In genomic region chr5:125227333-125228075, GRCh38 we compare ENCODE assay signal across 8 cellular contexts.
A peak's percentile ranks its signal among the peaks of the same experiment; 100 is the strongest.
DNase-seq lines count a peak whose midpoint lies in the region; ATAC-seq, FAIRE-seq and TF ChIP-seq lines count a peak whose summit lies in the region.
"Had no signal": no experiment of that assay in that cellular context is flagged by ENCODE, and none has a peak within 500 bp of the region (broad histone marks: within the 10 kb centered on the region; RNA-seq: fewer than 3 reads in every experiment).

No MANE protein-coding gene starts in this region.

- no peak overlapping the region for H4K5ac ChIP-seq in H1 (ENCODE audit: insufficient read length, low read depth, low read length)

- no peaks in the 10 kb centered on the region for H3K4me1 Mint-ChIP-seq in activated T-cell treated with anti-CD3 and anti-CD28 coated beads, Interleukin-2, amount 50 U/mL, for 24 hours (ENCODE audit: low read depth)
- H3K4me1 Mint-ChIP-seq: activated CD4-positive, alpha-beta memory T cell treated with anti-CD3 and anti-CD28 coated beads, Interleukin-2, amount 10 ng/mL, durations not matched to agents 7 days and 5 days had no signal

- H2AK5ac ChIP-seq in H1 (ENCODE audit: low read depth, low read length), result no peak overlapping the region

- H3K9me3 ChIP-seq in H1 (ENCODE audit: insufficient read depth in 2 of 2, low read depth in 1 of 2, low read length in 1 of 2), result no peaks in the 10 kb centered on the region; a peak in 1 of 4 replicates

- H2BK5ac ChIP-seq in H1 (ENCODE audit: low read depth, low read length), result no peak overlapping the region

- POLR2A ChIA-PET in H1 (lab: Charles Lee; ENCODE audit: partially characterized antibody), result interaction anchor here (0.7 kb wide), 1 partner anchor 451 kb away, joined by 3 read pairs; no protein-coding TSS in a partner anchor

- FAIRE-seq in H1 (lab: Jason Lieb, UNC), result no peak

- no peak overlapping the region for H2AFZ ChIP-seq in H1 (ENCODE audit: low read length)

- H3K4me3 Mint-ChIP-seq in activated T-cell treated with anti-CD3 and anti-CD28 coated beads, Interleukin-2, amount 50 U/mL, for 24 hours, result no peak overlapping the region
- H3K4me3 Mint-ChIP-seq: activated CD4-positive, alpha-beta memory T cell treated with anti-CD3 and anti-CD28 coated beads, Interleukin-2, amount 10 ng/mL, durations not matched to agents 7 days and 5 days had no signal

- H3K27me3 Mint-ChIP-seq in activated T-cell treated with anti-CD3 and anti-CD28 coated beads, Interleukin-2, amount 50 U/mL, for 24 hours, result no peaks in the 10 kb centered on the region
- H3K27me3 Mint-ChIP-seq: activated CD4-positive, alpha-beta memory T cell treated with anti-CD3 and anti-CD28 coated beads, Interleukin-2, amount 10 ng/mL, durations not matched to agents 7 days and 5 days had no signal

- no peak overlapping the region for H3K18ac ChIP-seq in H1 (ENCODE audit: extremely low read depth, low read length)

- H3K27me3 ChIP-seq in H1 (replicated peaks in 1 of 4; ENCODE audit: control insufficient read depth in 3 of 4, extremely low read depth in 1 of 4, insufficient read depth in 3 of 4, low read length in 3 of 4), result no peaks in the 10 kb centered on the region

- no peak overlapping the region for H4K8ac ChIP-seq in H1 (ENCODE audit: extremely low read depth, insufficient read depth, low read length)

- H3K4me2 ChIP-seq in H1 (ENCODE audit: insufficient read depth in 1 of 2, low read depth in 2 of 2, low read length in 2 of 2), result no peak overlapping the region

- H3K4me3 ChIP-seq in H1 (ENCODE audit: extremely low read depth in 1 of 4, insufficient read depth in 2 of 4, low read depth in 3 of 4, low read length in 4 of 4), result no peak overlapping the region

- no peak overlapping the region for H2BK120ac ChIP-seq in H1 (replicated peaks; ENCODE audit: low read depth, low read length)

- no peaks in the 10 kb centered on the region for H3K36me3 Mint-ChIP-seq in activated T-cell treated with anti-CD3 and anti-CD28 coated beads, Interleukin-2, amount 50 U/mL, for 24 hours (ENCODE audit: low read depth)

- peak; percentile 53 to 70 (median 61) for TF ChIP-seq CTCF in H1 (IDR thresholded peaks at IDR 0.05; ENCODE audit: control extremely low read depth in 1 of 3, insufficient read depth in 1 of 3, low read depth in 1 of 3, low read length in 3 of 3)

- H3K14ac ChIP-seq in H1 (ENCODE audit: insufficient read length), result no peak overlapping the region

- no peaks in the 10 kb centered on the region for H3K79me1 ChIP-seq in H1 (ENCODE audit: low read depth, low read length)

- TF ChIP-seq POLR2A in H1 (IDR thresholded peaks at IDR 0.05; ENCODE audit: control extremely low read depth in 1 of 2, low read depth in 2 of 2, low read length in 2 of 2), result no peak

- no peaks in the 10 kb centered on the region for H3K36me3 ChIP-seq in H1 (ENCODE audit: control insufficient read depth in 2 of 4, insufficient read depth in 4 of 4, low read length in 3 of 4)

- H2BK20ac ChIP-seq in H1 (ENCODE audit: low read length), result 0 out of 2 replicates have a peak overlapping the region, but pooled peaks have one; percentile 56

- H3K27ac Mint-ChIP-seq in activated T-cell treated with anti-CD3 and anti-CD28 coated beads, Interleukin-2, amount 50 U/mL, for 24 hours, result no peak overlapping the region
- H3K27ac Mint-ChIP-seq: activated CD4-positive, alpha-beta memory T cell treated with anti-CD3 and anti-CD28 coated beads, Interleukin-2, amount 10 ng/mL, durations not matched to agents 7 days and 5 days had no signal

- H3K23ac ChIP-seq in H1 (ENCODE audit: insufficient read length), result no peak overlapping the region

- no peaks in the 10 kb centered on the region for H3K4me1 ChIP-seq in H1 (replicated peaks in 1 of 4; ENCODE audit: control insufficient read depth in 3 of 4, insufficient read depth in 4 of 4, low read length in 3 of 4)

- H3K9me3 Mint-ChIP-seq in activated T-cell treated with anti-CD3 and anti-CD28 coated beads, Interleukin-2, amount 50 U/mL, for 24 hours, result peaks cover 8% of the 10 kb centered on the region

- H3K4ac ChIP-seq in H1 (replicated peaks; ENCODE audit: insufficient read length, low read depth, low read length), result no peak overlapping the region

- no peak overlapping the region for H3K56ac ChIP-seq in H1 (replicated peaks; ENCODE audit: insufficient read length, low read depth, low read length)

- TF ChIP-seq RAD21 in H1 (IDR thresholded peaks at IDR 0.05 in 1 of 2, conservative IDR thresholded peaks at IDR 0.05 in 1 of 2; ENCODE audit: low read depth in 2 of 2, low read length in 2 of 2), result peak; percentile 71 to 80

- WGBS in H1 (ENCODE audit: extremely low coverage in 1 of 2, insufficient coverage in 1 of 2, insufficient read length in 1 of 2, insufficient replicate concordance in 2 of 2, low coverage in 1 of 2, low lambda C conversion rate in 2 of 2, missing lambda C conversion rate in 1 of 2), 2 experiments, result 90% methylated on average over 7 of the region's 7 CpGs; no CpG with 5 or more reads in 1 of the 2 experiments

- no peaks in the 10 kb centered on the region for H3K79me2 ChIP-seq in H1 (ENCODE audit: control insufficient read depth in 1 of 2, insufficient read depth in 2 of 2, low read length in 2 of 2)

- no peak for TF ChIP-seq EP300 in H1 (IDR thresholded peaks at IDR 0.05; ENCODE audit: borderline replicate concordance in 1 of 2, low read depth in 2 of 2, low read length in 2 of 2)

- H2BK12ac ChIP-seq in H1 (ENCODE audit: low read depth, low read length), result no peak overlapping the region; the same call in 1 of the 2 replicates

- no peak overlapping the region for H3K9ac ChIP-seq in H1 (replicated peaks in 1 of 4; ENCODE audit: extremely low read depth in 1 of 4, low read depth in 3 of 4, low read length in 3 of 4)

- no peak overlapping the region for H2BK15ac ChIP-seq in H1 (ENCODE audit: low read length)

- no peak overlapping the region for H4K91ac ChIP-seq in H1 (replicated peaks; ENCODE audit: insufficient read length, low read length)

- DNase-seq in NCI-H1694 treated with DMSO at 0.1 percent for 48 hours (lab: John Stamatoyannopoulos, UW) (peak; percentile 7), H1 (ENCODE audit: low read depth in 1 of 2, low spot score in 2 of 2) (peak in 1 of 2 experiments; percentile 59), retina (peak; percentile 29), NOMO-1 treated with dmso at 0.1 percent for 144 hours (lab: John Stamatoyannopoulos, UW; ENCODE audit: unreplicated experiment) (no peak), NOMO-1 treated with DMSO at 0.1 percent for 48 hours (lab: John Stamatoyannopoulos, UW; ENCODE audit: unreplicated experiment) (no peak)
- DNase-seq in activated T-cell treated with anti-CD3 and anti-CD28 coated beads, Interleukin-2, amount 50 U/mL, for 24 hours, result no peak
- DNase-seq: activated CD4-positive, alpha-beta memory T cell treated with anti-CD3 and anti-CD28 coated beads, Interleukin-2, amount 10 ng/mL, durations not matched to agents 7 days and 5 days had no signal

- H3K23me2 ChIP-seq in H1 (ENCODE audit: low read depth, low read length), result no peaks in the 10 kb centered on the region; the same call in 1 of the 2 replicates

- ATAC-seq in GM18511 (IDR thresholded peaks at IDR 0.05; ENCODE audit: unreplicated experiment), result peak; percentile 51

- CTCF ChIA-PET in H1 (lab: Charles Lee; ENCODE audit: partially characterized antibody), result interaction anchor here (0.5 to 3.0 kb wide), 18 partner anchors 9 to 720 kb away, joined by 3 to 20 read pairs (median 3); no protein-coding TSS in a partner anchor

- H3K27ac ChIP-seq in H1 (ENCODE audit: low read depth, low read length), result no peak overlapping the region

- H4K20me1 ChIP-seq in H1 (replicated peaks in 1 of 2; ENCODE audit: control insufficient read depth in 1 of 2, insufficient read depth in 2 of 2, low read length in 2 of 2), result no peaks in the 10 kb centered on the region

TF ChIP-seq in H1, 55 proteins besides CTCF, POLR2A, EP300 and RAD21:
- TF ChIP-seq TEAD4 (IDR thresholded peaks at IDR 0.05; ENCODE audit: low read depth, low read length) (0 out of 2 replicates have a peak, but pooled peaks have one; percentile 6), NANOG (IDR thresholded peaks at IDR 0.05; ENCODE audit: insufficient read depth, low read depth, low read length, poor library complexity, severe bottlenecking) (no peak), SIN3A (conservative IDR thresholded peaks at IDR 0.05 in 1 of 2, IDR thresholded peaks at IDR 0.05 in 1 of 2; ENCODE audit: low read depth in 1 of 2, low read length in 2 of 2) (no peak), SAP30 (IDR thresholded peaks at IDR 0.05; ENCODE audit: insufficient read depth, insufficient replicate concordance, low read length) (no peak)

Comparison
In these comparisons a context has a peak if more than half of its experiments do, and no peak if none do; other contexts are left out.
1. DNase-seq: peak in NCI-H1694 treated with DMSO at 0.1 percent for 48 hours (single experiment) and retina (single experiment); none in activated T-cell treated with anti-CD3 and anti-CD28 coated beads, Interleukin-2, amount 50 U/mL, for 24 hours (single experiment), NOMO-1 treated with dmso at 0.1 percent for 144 hours (single experiment) and NOMO-1 treated with DMSO at 0.1 percent for 48 hours (single experiment).